Comparison of ENCODE assay signal across 2 cellular contexts in the genomic region with DNA sequence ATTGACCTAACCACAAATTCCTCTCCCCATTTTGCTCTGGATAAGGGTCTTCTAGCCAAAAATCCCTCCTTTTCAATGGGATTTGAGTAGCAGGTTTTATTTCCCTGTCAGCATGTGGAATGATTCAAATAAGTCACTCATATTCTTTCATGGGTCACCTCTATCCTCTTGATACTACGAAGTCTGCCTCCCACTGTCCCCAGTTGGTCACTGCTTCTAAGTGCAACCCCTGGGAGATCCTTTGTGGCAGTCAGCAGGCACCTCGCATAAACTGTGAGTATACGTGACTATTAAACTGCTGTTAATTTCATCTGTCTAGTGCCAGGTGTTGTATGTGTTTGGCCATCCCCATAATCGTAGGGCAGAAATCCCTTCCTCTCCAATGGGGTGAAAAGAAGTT.
TF ChIP-seq lines count a peak whose summit lies in the region.

No MANE protein-coding gene starts in this region.

TF ChIP-seq in IMR-90, 13 proteins besides CTCF, POLR2A, EP300 and RAD21:
- TF ChIP-seq ELK1 (IDR thresholded peaks at IDR 0.05; ENCODE audit: borderline replicate concordance, low read depth, low read length) (no peak), BHLHE40 (IDR thresholded peaks at IDR 0.05; ENCODE audit: low read depth, low read length) (no peak), FOS (IDR thresholded peaks at IDR 0.05; ENCODE audit: low read depth, low read length) (no peak), RCOR1 (IDR thresholded peaks at IDR 0.05; ENCODE audit: insufficient replicate concordance, low read length) (no peak), NFE2L2 (IDR thresholded peaks at IDR 0.05; ENCODE audit: low read depth, low read length) (no peak), RFX5 (IDR thresholded peaks at IDR 0.05; ENCODE audit: low read depth, low read length) (no peak), CHD1 (IDR thresholded peaks at IDR 0.05; ENCODE audit: low read depth, low read length) (no peak), MAZ (IDR thresholded peaks at IDR 0.05; ENCODE audit: borderline replicate concordance, low read depth, low read length) (no peak), SMC3 (IDR thresholded peaks at IDR 0.05; ENCODE audit: low read depth, low read length) (no peak), MAFK (IDR thresholded peaks at IDR 0.05; ENCODE audit: low read depth, low read length) (no peak), MXI1 (IDR thresholded peaks at IDR 0.05; ENCODE audit: borderline replicate concordance, low read depth, low read length) (no peak), CEBPB (IDR thresholded peaks at IDR 0.05; ENCODE audit: low read depth, low read length) (no peak)
- TF ChIP-seq, protein P1, sequence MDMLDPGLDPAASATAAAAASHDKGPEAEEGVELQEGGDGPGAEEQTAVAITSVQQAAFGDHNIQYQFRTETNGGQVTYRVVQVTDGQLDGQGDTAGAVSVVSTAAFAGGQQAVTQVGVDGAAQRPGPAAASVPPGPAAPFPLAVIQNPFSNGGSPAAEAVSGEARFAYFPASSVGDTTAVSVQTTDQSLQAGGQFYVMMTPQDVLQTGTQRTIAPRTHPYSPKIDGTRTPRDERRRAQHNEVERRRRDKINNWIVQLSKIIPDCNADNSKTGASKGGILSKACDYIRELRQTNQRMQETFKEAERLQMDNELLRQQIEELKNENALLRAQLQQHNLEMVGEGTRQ (IDR thresholded peaks at IDR 0.05; ENCODE audit: low read depth, low read length): no peak

TF ChIP-seq in H1, 55 proteins besides CTCF, POLR2A, EP300 and RAD21:
- TF ChIP-seq ATF3 (IDR thresholded peaks at IDR 0.05; ENCODE audit: insufficient read depth, low read depth, low read length) (no peak), KDM1A (IDR thresholded peaks at IDR 0.05; ENCODE audit: borderline replicate concordance, low read length) (no peak), PHF8 (conservative IDR thresholded peaks at IDR 0.05; ENCODE audit: low read depth, low read length) (no peak), HDAC6 (IDR thresholded peaks at IDR 0.05; ENCODE audit: low read depth, low read length) (no peak), CTBP2 (IDR thresholded peaks at IDR 0.05; ENCODE audit: borderline replicate concordance, insufficient read depth, insufficient read length, low read length) (no peak), CREB1 (IDR thresholded peaks at IDR 0.05) (no peak), SRF (IDR thresholded peaks at IDR 0.05; ENCODE audit: low read depth, low read length) (no peak), SIN3A (conservative IDR thresholded peaks at IDR 0.05 in 1 of 2, IDR thresholded peaks at IDR 0.05 in 1 of 2; ENCODE audit: low read depth in 1 of 2, low read length in 2 of 2) (no peak), ASH2L (IDR thresholded peaks at IDR 0.05; ENCODE audit: low read length) (no peak)
- TF ChIP-seq, protein P2, sequence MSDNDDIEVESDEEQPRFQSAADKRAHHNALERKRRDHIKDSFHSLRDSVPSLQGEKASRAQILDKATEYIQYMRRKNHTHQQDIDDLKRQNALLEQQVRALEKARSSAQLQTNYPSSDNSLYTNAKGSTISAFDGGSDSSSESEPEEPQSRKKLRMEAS (IDR thresholded peaks at IDR 0.05): no peak
